2 cellular contexts compared by ENCODE assay signal in the genomic region with DNA sequence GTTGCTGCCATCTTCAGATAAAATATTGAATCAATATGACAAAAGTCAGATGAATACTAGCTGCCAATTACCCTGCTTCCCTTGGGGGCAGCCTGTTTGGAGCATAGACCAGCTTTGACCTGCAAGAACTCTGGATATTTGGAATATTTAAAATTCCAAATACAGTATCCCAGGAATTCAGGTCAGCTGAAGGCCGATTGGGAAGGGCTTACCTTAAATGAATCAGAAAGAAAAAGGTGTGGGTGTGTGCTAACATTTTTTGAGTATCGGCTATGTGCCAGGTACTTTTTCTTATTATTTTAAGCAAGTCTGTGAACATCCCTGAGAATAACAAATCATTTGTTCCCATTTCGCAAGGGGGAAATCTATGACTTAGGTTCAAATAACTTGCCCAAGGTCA.
TF ChIP-seq lines count a peak whose summit lies in the region.

No MANE protein-coding gene starts in this region.

TF ChIP-seq in HCT116, 20 proteins besides CTCF, POLR2A, EP300 and RAD21:
- TF ChIP-seq YY1 (IDR thresholded peaks at IDR 0.05; ENCODE audit: extremely low read depth, insufficient replicate concordance, low read depth, low read length): no peak

TF ChIP-seq in GM12878, 131 proteins besides CTCF, POLR2A, EP300 and RAD21 (continues in another document):
- TF ChIP-seq, protein P1, sequence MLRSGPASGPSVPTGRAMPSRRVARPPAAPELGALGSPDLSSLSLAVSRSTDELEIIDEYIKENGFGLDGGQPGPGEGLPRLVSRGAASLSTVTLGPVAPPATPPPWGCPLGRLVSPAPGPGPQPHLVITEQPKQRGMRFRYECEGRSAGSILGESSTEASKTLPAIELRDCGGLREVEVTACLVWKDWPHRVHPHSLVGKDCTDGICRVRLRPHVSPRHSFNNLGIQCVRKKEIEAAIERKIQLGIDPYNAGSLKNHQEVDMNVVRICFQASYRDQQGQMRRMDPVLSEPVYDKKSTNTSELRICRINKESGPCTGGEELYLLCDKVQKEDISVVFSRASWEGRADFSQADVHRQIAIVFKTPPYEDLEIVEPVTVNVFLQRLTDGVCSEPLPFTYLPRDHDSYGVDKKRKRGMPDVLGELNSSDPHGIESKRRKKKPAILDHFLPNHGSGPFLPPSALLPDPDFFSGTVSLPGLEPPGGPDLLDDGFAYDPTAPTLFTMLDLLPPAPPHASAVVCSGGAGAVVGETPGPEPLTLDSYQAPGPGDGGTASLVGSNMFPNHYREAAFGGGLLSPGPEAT (IDR thresholded peaks at IDR 0.05; ENCODE audit: low read depth): peak; percentile 81
- TF ChIP-seq MAX (IDR thresholded peaks at IDR 0.05; ENCODE audit: low read depth, low read length) (no peak), CBX5 (IDR thresholded peaks at IDR 0.05; ENCODE audit: low read depth) (0 out of 2 replicates have a peak, but pooled peaks have one; percentile 15), ZNF24 (IDR thresholded peaks at IDR 0.05) (0 out of 2 replicates have a peak, but pooled peaks have one; percentile 11), RBBP5 (conservative IDR thresholded peaks at IDR 0.05) (no peak), MXI1 (IDR thresholded peaks at IDR 0.05; ENCODE audit: low read depth, low read length) (no peak; the same call in 1 of the 2 replicates), SREBF2 (IDR thresholded peaks at IDR 0.05; ENCODE audit: low read length) (no peak), ZNF207 (IDR thresholded peaks at IDR 0.05; ENCODE audit: borderline replicate concordance) (no peak), CBX3 (IDR thresholded peaks at IDR 0.05; ENCODE audit: borderline replicate concordance, low read depth) (no peak), MEF2B (IDR thresholded peaks at IDR 0.05; ENCODE audit: partially characterized antibody, poor library complexity, severe bottlenecking) (no peak), POLR2AphosphoS2 (IDR thresholded peaks at IDR 0.05; ENCODE audit: low read depth, low read length) (no peak), NBN (IDR thresholded peaks at IDR 0.05) (no peak), ELK1 (IDR thresholded peaks at IDR 0.05; ENCODE audit: low read depth, low read length) (no peak), TCF12 (IDR thresholded peaks at IDR 0.05; ENCODE audit: low read depth, low read length) (no peak), GABPA (IDR thresholded peaks at IDR 0.05; ENCODE audit: low read depth) (no peak), PAX5 (IDR thresholded peaks at IDR 0.05; ENCODE audit: borderline replicate concordance, low read depth, low read length) (no peak), MYB (IDR thresholded peaks at IDR 0.05; ENCODE audit: borderline replicate concordance, low read depth, low read length) (no peak), HDAC6 (IDR thresholded peaks at IDR 0.05; ENCODE audit: unreplicated experiment) (no peak), EGR1 (IDR thresholded peaks at IDR 0.05; ENCODE audit: borderline replicate concordance in 1 of 2, low read depth in 2 of 2, low read length in 2 of 2) (no peak), BCL3 (IDR thresholded peaks at IDR 0.05; ENCODE audit: borderline replicate concordance, insufficient read depth, low read depth, low read length, poor library complexity, severe bottlenecking) (no peak), NR2C2 (IDR thresholded peaks at IDR 0.05; ENCODE audit: borderline replicate concordance, control insufficient read depth, insufficient read length, low read depth) (no peak), POU2F2 (IDR thresholded peaks at IDR 0.05; ENCODE audit: borderline replicate concordance, low read depth, low read length) (no peak), HDAC2 (IDR thresholded peaks at IDR 0.05) (no peak), ZBED1 (IDR thresholded peaks at IDR 0.05; ENCODE audit: borderline replicate concordance) (no peak), ZZZ3 (IDR thresholded peaks at IDR 0.05; ENCODE audit: control insufficient read depth, insufficient read length, low read depth) (no peak), SMAD5 (IDR thresholded peaks at IDR 0.05; ENCODE audit: low read depth) (no peak), NFIC (IDR thresholded peaks at IDR 0.05; ENCODE audit: low read depth, low read length) (peak; percentile 66; the same call in 1 of the 2 replicates), DPF2 (IDR thresholded peaks at IDR 0.05) (no peak), ZNF622 (IDR thresholded peaks at IDR 0.05) (no peak), RELA (IDR thresholded peaks at IDR 0.05; ENCODE audit: borderline replicate concordance, partially characterized antibody) (peak; percentile 64), TBL1XR1 (IDR thresholded peaks at IDR 0.05; ENCODE audit: low read depth, low read length) (no peak), SIX5 (IDR thresholded peaks at IDR 0.05; ENCODE audit: low read depth, low read length, severe bottlenecking) (no peak), BHLHE40 (IDR thresholded peaks at IDR 0.05; ENCODE audit: borderline replicate concordance in 1 of 2, low read depth in 2 of 2, low read length in 1 of 2) (no peak)
- TF ChIP-seq, protein P2, sequence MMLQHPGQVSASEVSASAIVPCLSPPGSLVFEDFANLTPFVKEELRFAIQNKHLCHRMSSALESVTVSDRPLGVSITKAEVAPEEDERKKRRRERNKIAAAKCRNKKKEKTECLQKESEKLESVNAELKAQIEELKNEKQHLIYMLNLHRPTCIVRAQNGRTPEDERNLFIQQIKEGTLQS (IDR thresholded peaks at IDR 0.05; ENCODE audit: borderline replicate concordance, extremely low read depth, low read depth, low read length): no peak
- TF ChIP-seq, protein P3, sequence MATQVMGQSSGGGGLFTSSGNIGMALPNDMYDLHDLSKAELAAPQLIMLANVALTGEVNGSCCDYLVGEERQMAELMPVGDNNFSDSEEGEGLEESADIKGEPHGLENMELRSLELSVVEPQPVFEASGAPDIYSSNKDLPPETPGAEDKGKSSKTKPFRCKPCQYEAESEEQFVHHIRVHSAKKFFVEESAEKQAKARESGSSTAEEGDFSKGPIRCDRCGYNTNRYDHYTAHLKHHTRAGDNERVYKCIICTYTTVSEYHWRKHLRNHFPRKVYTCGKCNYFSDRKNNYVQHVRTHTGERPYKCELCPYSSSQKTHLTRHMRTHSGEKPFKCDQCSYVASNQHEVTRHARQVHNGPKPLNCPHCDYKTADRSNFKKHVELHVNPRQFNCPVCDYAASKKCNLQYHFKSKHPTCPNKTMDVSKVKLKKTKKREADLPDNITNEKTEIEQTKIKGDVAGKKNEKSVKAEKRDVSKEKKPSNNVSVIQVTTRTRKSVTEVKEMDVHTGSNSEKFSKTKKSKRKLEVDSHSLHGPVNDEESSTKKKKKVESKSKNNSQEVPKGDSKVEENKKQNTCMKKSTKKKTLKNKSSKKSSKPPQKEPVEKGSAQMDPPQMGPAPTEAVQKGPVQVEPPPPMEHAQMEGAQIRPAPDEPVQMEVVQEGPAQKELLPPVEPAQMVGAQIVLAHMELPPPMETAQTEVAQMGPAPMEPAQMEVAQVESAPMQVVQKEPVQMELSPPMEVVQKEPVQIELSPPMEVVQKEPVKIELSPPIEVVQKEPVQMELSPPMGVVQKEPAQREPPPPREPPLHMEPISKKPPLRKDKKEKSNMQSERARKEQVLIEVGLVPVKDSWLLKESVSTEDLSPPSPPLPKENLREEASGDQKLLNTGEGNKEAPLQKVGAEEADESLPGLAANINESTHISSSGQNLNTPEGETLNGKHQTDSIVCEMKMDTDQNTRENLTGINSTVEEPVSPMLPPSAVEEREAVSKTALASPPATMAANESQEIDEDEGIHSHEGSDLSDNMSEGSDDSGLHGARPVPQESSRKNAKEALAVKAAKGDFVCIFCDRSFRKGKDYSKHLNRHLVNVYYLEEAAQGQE (IDR thresholded peaks at IDR 0.05; ENCODE audit: low read depth, low read length): no peak
- TF ChIP-seq, protein P4, sequence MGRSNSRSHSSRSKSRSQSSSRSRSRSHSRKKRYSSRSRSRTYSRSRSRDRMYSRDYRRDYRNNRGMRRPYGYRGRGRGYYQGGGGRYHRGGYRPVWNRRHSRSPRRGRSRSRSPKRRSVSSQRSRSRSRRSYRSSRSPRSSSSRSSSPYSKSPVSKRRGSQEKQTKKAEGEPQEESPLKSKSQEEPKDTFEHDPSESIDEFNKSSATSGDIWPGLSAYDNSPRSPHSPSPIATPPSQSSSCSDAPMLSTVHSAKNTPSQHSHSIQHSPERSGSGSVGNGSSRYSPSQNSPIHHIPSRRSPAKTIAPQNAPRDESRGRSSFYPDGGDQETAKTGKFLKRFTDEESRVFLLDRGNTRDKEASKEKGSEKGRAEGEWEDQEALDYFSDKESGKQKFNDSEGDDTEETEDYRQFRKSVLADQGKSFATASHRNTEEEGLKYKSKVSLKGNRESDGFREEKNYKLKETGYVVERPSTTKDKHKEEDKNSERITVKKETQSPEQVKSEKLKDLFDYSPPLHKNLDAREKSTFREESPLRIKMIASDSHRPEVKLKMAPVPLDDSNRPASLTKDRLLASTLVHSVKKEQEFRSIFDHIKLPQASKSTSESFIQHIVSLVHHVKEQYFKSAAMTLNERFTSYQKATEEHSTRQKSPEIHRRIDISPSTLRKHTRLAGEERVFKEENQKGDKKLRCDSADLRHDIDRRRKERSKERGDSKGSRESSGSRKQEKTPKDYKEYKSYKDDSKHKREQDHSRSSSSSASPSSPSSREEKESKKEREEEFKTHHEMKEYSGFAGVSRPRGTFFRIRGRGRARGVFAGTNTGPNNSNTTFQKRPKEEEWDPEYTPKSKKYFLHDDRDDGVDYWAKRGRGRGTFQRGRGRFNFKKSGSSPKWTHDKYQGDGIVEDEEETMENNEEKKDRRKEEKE (IDR thresholded peaks at IDR 0.05): no peak
- TF ChIP-seq, protein P5, sequence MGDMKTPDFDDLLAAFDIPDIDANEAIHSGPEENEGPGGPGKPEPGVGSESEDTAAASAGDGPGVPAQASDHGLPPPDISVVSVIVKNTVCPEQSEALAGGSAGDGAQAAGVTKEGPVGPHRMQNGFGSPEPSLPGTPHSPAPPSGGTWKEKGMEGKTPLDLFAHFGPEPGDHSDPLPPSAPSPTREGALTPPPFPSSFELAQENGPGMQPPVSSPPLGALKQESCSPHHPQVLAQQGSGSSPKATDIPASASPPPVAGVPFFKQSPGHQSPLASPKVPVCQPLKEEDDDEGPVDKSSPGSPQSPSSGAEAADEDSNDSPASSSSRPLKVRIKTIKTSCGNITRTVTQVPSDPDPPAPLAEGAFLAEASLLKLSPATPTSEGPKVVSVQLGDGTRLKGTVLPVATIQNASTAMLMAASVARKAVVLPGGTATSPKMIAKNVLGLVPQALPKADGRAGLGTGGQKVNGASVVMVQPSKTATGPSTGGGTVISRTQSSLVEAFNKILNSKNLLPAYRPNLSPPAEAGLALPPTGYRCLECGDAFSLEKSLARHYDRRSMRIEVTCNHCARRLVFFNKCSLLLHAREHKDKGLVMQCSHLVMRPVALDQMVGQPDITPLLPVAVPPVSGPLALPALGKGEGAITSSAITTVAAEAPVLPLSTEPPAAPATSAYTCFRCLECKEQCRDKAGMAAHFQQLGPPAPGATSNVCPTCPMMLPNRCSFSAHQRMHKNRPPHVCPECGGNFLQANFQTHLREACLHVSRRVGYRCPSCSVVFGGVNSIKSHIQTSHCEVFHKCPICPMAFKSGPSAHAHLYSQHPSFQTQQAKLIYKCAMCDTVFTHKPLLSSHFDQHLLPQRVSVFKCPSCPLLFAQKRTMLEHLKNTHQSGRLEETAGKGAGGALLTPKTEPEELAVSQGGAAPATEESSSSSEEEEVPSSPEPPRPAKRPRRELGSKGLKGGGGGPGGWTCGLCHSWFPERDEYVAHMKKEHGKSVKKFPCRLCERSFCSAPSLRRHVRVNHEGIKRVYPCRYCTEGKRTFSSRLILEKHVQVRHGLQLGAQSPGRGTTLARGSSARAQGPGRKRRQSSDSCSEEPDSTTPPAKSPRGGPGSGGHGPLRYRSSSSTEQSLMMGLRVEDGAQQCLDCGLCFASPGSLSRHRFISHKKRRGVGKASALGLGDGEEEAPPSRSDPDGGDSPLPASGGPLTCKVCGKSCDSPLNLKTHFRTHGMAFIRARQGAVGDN (IDR thresholded peaks at IDR 0.05): no peak
- TF ChIP-seq, protein P6, sequence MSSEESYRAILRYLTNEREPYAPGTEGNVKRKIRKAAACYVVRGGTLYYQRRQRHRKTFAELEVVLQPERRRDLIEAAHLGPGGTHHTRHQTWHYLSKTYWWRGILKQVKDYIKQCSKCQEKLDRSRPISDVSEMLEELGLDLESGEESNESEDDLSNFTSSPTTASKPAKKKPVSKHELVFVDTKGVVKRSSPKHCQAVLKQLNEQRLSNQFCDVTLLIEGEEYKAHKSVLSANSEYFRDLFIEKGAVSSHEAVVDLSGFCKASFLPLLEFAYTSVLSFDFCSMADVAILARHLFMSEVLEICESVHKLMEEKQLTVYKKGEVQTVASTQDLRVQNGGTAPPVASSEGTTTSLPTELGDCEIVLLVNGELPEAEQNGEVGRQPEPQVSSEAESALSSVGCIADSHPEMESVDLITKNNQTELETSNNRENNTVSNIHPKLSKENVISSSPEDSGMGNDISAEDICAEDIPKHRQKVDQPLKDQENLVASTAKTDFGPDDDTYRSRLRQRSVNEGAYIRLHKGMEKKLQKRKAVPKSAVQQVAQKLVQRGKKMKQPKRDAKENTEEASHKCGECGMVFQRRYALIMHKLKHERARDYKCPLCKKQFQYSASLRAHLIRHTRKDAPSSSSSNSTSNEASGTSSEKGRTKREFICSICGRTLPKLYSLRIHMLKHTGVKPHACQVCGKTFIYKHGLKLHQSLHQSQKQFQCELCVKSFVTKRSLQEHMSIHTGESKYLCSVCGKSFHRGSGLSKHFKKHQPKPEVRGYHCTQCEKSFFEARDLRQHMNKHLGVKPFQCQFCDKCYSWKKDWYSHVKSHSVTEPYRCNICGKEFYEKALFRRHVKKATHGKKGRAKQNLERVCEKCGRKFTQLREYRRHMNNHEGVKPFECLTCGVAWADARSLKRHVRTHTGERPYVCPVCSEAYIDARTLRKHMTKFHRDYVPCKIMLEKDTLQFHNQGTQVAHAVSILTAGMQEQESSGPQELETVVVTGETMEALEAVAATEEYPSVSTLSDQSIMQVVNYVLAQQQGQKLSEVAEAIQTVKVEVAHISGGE (CRISPR knock-in tag; IDR thresholded peaks at IDR 0.05): no peak
